In the genomic region with DNA sequence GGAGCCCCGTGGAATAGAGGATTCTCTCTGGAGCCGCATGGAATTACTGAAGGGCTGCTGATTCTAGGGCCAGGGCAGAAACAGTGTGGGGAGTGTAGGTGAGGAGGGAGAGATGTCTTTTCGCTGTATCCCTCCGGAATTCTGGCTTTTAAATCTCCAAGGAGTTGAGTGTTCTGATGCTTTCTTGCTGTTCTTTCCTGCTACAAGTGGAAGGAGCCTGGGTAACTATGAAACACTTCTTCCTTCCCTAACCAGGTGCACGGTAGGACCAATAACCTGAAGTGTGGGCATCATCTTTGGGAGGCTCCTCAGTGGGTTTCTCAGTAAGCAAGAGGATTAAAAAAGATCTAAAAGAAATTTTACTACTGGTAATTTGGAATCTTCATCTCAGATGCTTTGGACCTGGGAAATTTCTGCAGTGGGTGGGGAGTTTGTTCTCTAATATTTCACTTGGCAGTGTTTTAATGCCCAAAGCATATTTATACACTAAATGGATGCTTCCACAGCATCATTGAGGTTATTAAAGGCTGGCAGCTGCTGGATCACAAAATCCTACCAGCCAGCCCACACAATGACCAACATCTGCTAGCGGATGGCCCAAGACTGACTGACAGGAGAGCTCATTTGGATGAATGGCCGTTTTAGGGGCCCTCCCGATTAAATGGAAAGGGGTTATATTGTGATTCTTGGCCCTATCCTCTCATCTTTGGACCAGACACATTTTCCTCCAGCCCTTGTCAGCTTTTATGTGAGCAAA, we compare ENCODE assay signal across 8 cellular contexts. TPM values are rescaled to one million over a fixed set of nuclear protein-coding genes. Genes with fewer than 3 reads are reported as not detected.
DNase-seq lines count a peak whose midpoint lies in the region; ATAC-seq, FAIRE-seq and TF ChIP-seq lines count a peak whose summit lies in the region.

No MANE protein-coding gene starts in this region.

- H3K4me3 Mint-ChIP-seq in activated naive CD4-positive, alpha-beta T cell treated with anti-CD3 and anti-CD28 coated beads, Interleukin-2, amount 50 U/mL, for 24 hours, result peak overlapping the region; percentile 87
- H3K4me3 Mint-ChIP-seq in activated CD4-positive, alpha-beta memory T cell treated with anti-CD3 and anti-CD28 coated beads, Interleukin-2, amount 10 ng/mL, durations not matched to agents 7 days and 5 days, result peak overlapping the region; percentile 64

- no peak for FAIRE-seq in kidney (lab: Jason Lieb, UNC)

- DNase-seq in activated naive CD4-positive, alpha-beta T cell treated with anti-CD3 and anti-CD28 coated beads, Interleukin-2, amount 50 U/mL, for 72 hours (ENCODE audit: low spot score in 2 of 2), result no peak
- DNase-seq in activated CD4-positive, alpha-beta memory T cell treated with anti-CD3 and anti-CD28 coated beads, Interleukin-2, amount 10 ng/mL, durations not matched to agents 7 days and 5 days, result no peak
- DNase-seq in kidney (no peak), tibial artery (no peak), HCEC 1CT (no peak), EL (no peak), cortex of kidney (lab: John Stamatoyannopoulos, UW) (no peak)

- TF ChIP-seq CTCF in kidney (IDR thresholded peaks at IDR 0.05; ENCODE audit: borderline replicate concordance, extremely low read depth, insufficient read depth) (no peak), tibial artery (IDR thresholded peaks at IDR 0.05) (no peak)

- H3K4me1 Mint-ChIP-seq in activated naive CD4-positive, alpha-beta T cell treated with anti-CD3 and anti-CD28 coated beads, Interleukin-2, amount 50 U/mL, for 24 hours, result peaks cover 17% of the 10 kb centered on the region
- peaks cover 26% of the 10 kb centered on the region for H3K4me1 Mint-ChIP-seq in activated CD4-positive, alpha-beta memory T cell treated with anti-CD3 and anti-CD28 coated beads, Interleukin-2, amount 10 ng/mL, durations not matched to agents 7 days and 5 days

- peaks cover 3% of the 10 kb centered on the region for H3K36me3 Mint-ChIP-seq in activated naive CD4-positive, alpha-beta T cell treated with anti-CD3 and anti-CD28 coated beads, Interleukin-2, amount 50 U/mL, for 24 hours
- peaks cover 5 to 15% of the 10 kb centered on the region in 2 donors for H3K36me3 Mint-ChIP-seq in activated naive CD4-positive, alpha-beta T cell treated with anti-CD3 and anti-CD28 coated beads, Interleukin-2, amount 50 U/mL, for 72 hours
- no peaks in the 10 kb centered on the region for H3K36me3 Mint-ChIP-seq in activated CD4-positive, alpha-beta memory T cell treated with anti-CD3 and anti-CD28 coated beads, Interleukin-2, amount 10 ng/mL, durations not matched to agents 7 days and 5 days (ENCODE audit: low read depth)

- POLR2A ChIA-PET in activated CD4-positive, alpha-beta memory T cell treated with anti-CD3 and anti-CD28 coated beads, Interleukin-2, amount 10 ng/mL, durations not matched to agents 7 days and 5 days (lab: Charles Lee), result no interaction called here

- H3K4me1 ChIP-seq in kidney (ENCODE audit: control insufficient read depth in 1 of 2, insufficient read depth in 1 of 2, low read depth in 1 of 2, low read length in 2 of 2) (peaks cover 6% of the 10 kb centered on the region in 2 donors), tibial artery (peaks cover 0 to 18% (median 9%) of the 10 kb centered on the region in 4 donors)

- H3K36me3 ChIP-seq in kidney (ENCODE audit: control insufficient read depth in 1 of 2, insufficient read depth in 2 of 2, low read length in 2 of 2), result no peaks in the 10 kb centered on the region
- H3K36me3 ChIP-seq in tibial artery, result no peaks in the 10 kb centered on the region

- H3K27ac ChIP-seq in kidney (ENCODE audit: low read depth in 2 of 2, low read length in 2 of 2) (no peak overlapping the region), tibial artery (no peak overlapping the region)

- H3K27me3 Mint-ChIP-seq in activated naive CD4-positive, alpha-beta T cell treated with anti-CD3 and anti-CD28 coated beads, Interleukin-2, amount 50 U/mL, for 24 hours, result peaks cover 38% of the 10 kb centered on the region
- peaks cover 44% of the 10 kb centered on the region for H3K27me3 Mint-ChIP-seq in activated CD4-positive, alpha-beta memory T cell treated with anti-CD3 and anti-CD28 coated beads, Interleukin-2, amount 10 ng/mL, durations not matched to agents 7 days and 5 days

- H3K9me3 Mint-ChIP-seq in activated naive CD4-positive, alpha-beta T cell treated with anti-CD3 and anti-CD28 coated beads, Interleukin-2, amount 50 U/mL, for 24 hours, result no peaks in the 10 kb centered on the region
- H3K9me3 Mint-ChIP-seq in activated naive CD4-positive, alpha-beta T cell treated with anti-CD3 and anti-CD28 coated beads, Interleukin-2, amount 50 U/mL, for 72 hours, result no peaks in the 10 kb centered on the region
- no peaks in the 10 kb centered on the region for H3K9me3 Mint-ChIP-seq in activated CD4-positive, alpha-beta memory T cell treated with anti-CD3 and anti-CD28 coated beads, Interleukin-2, amount 10 ng/mL, durations not matched to agents 7 days and 5 days

- intact Hi-C loops in kidney (cut with DNase I), result no loop called here
- intact Hi-C loops in tibial artery (cut with DNase I; ENCODE audit: low total_unique reads), result loop anchor here (10.0 kb wide), 2 partner anchors 449 to 611 kb away; partner anchors contain the start of gene ACYP2

- CTCF ChIA-PET in activated CD4-positive, alpha-beta memory T cell treated with anti-CD3 and anti-CD28 coated beads, Interleukin-2, amount 10 ng/mL, durations not matched to agents 7 days and 5 days (lab: Charles Lee), result no interaction called here

- H3K27me3 ChIP-seq in tibial artery, result no peaks in the 10 kb centered on the region

- no peak for ATAC-seq in activated naive CD4-positive, alpha-beta T cell treated with anti-CD3 and anti-CD28 coated beads, Interleukin-2, amount 50 U/mL, for 72 hours

- H3K4me3 ChIP-seq in kidney (ENCODE audit: low read length in 2 of 2) (peak overlapping the region; percentile 10 to 52), tibial artery (peak overlapping the region; percentile 82 to 92)

- H3K9me3 ChIP-seq in kidney (ENCODE audit: control insufficient read depth in 1 of 2, low read length in 2 of 2) (no peaks in the 10 kb centered on the region), tibial artery (no peaks in the 10 kb centered on the region)

- H3K9ac ChIP-seq in kidney (ENCODE audit: low read length in 2 of 2), result peak overlapping the region in 1 of 2 donors; percentile 15

- no peak overlapping the region for H3K27ac Mint-ChIP-seq in activated naive CD4-positive, alpha-beta T cell treated with anti-CD3 and anti-CD28 coated beads, Interleukin-2, amount 50 U/mL, for 24 hours
- no peak overlapping the region for H3K27ac Mint-ChIP-seq in activated naive CD4-positive, alpha-beta T cell treated with anti-CD3 and anti-CD28 coated beads, Interleukin-2, amount 50 U/mL, for 72 hours
- H3K27ac Mint-ChIP-seq in activated CD4-positive, alpha-beta memory T cell treated with anti-CD3 and anti-CD28 coated beads, Interleukin-2, amount 10 ng/mL, durations not matched to agents 7 days and 5 days, result no peak overlapping the region

RNA-seq across cellular contexts. Expression of gene EML6, which starts 2.1 kb away (rescaled TPM):
- total RNA-seq in activated naive CD4-positive, alpha-beta T cell treated with anti-CD3 and anti-CD28 coated beads, Interleukin-2, amount 50 U/mL, for 72 hours, result 1 to 10 TPM in 1 of 2 donors, under 1 TPM in 1; 0.30 to 2.4 TPM
- total RNA-seq in activated CD4-positive, alpha-beta memory T cell treated with anti-CD3 and anti-CD28 coated beads, Interleukin-2, amount 10 ng/mL, durations not matched to agents 7 days and 5 days, result 1 to 10 TPM in 1 of 2 experiments, under 1 TPM in 1; 0.95 to 1.8 TPM
- 3.1 TPM for total RNA-seq in kidney
- polyA plus RNA-seq in kidney (ENCODE audit: insufficient read depth, low read depth, low replicate concordance), result 1.7 TPM
